27 cellular contexts compared by ENCODE assay signal in the genomic region with DNA sequence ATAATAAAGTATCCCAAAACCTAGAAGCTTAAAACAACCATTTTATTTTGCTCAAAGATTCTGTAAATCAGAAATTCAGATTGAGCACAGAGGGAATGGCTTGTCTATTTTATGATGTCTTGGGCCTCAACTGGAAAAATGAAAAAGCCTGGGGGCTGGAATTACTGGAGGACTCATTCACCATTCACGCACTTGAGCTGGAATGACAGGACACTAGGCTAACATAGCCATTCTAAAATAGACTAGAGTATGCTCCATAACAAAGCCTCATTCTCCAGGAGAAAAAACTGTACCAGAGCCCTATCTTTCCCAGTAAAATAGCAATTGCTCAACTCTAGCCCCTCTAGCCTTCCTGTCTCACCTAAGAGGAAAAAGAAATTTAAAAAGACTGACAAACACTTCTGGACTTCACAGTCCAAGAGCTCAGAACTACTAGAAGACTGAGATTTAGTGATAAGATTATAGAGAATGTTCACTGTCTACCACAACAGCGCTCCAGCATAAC.
A peak's percentile ranks its signal among the peaks of the same experiment; 100 is the strongest.
DNase-seq lines count a peak whose midpoint lies in the region; ATAC-seq, FAIRE-seq and TF ChIP-seq lines count a peak whose summit lies in the region.
"Had no signal": no experiment of that assay in that cellular context is flagged by ENCODE, and none has a peak within 500 bp of the region (broad histone marks: within the 10 kb centered on the region; RNA-seq: fewer than 3 reads in every experiment).

No MANE protein-coding gene starts in this region.

- H2AFZ ChIP-seq in smooth muscle cell (ENCODE audit: low read depth): no peak overlapping the region

- H3K36me3 Mint-ChIP-seq in neural crest cell (ENCODE audit: low read depth): peaks cover 7% of the 10 kb centered on the region
- H3K36me3 Mint-ChIP-seq: CD14-positive monocyte; CD4-positive, alpha-beta memory T cell; CD4-positive, CD25-positive, alpha-beta regulatory T cell; CD8-positive, alpha-beta memory T cell had no signal

- TF ChIP-seq CTCF in neural crest cell (conservative IDR thresholded peaks at IDR 0.05) (no peak), smooth muscle cell (IDR thresholded peaks at IDR 0.05; ENCODE audit: borderline replicate concordance, insufficient read depth, poor library complexity, severe bottlenecking) (no peak)

- no peaks in the 10 kb centered on the region for H3F3A ChIP-seq in smooth muscle cell (ENCODE audit: low read depth)

- H3K27ac ChIP-seq in smooth muscle cell (ENCODE audit: low read depth): peak overlapping the region; percentile 16
- H3K27ac ChIP-seq: BLaER1 had no signal

- TF ChIP-seq POLR2A in H54 (IDR thresholded peaks at IDR 0.05; ENCODE audit: low read depth, low read length) (no peak), GM18505 (IDR thresholded peaks at IDR 0.05; ENCODE audit: borderline replicate concordance, extremely low read depth, insufficient read depth, insufficient read length) (no peak)

- H3K4me3 Mint-ChIP-seq in neural crest cell: no peak overlapping the region
- H3K4me3 Mint-ChIP-seq: CD14-positive monocyte; CD4-positive, alpha-beta memory T cell; CD4-positive, CD25-positive, alpha-beta regulatory T cell; CD8-positive, alpha-beta memory T cell had no signal

- ATAC-seq in GM18505 (IDR thresholded peaks at IDR 0.05; ENCODE audit: unreplicated experiment): no peak

- peak overlapping the region; percentile 46 for H3K27ac Mint-ChIP-seq in neural crest cell (ENCODE audit: unreplicated experiment)
- H3K27ac Mint-ChIP-seq: CD14-positive monocyte; CD4-positive, alpha-beta memory T cell; CD4-positive, CD25-positive, alpha-beta regulatory T cell had no signal

- FAIRE-seq in H54 (lab: Jason Lieb, UNC): no peak
- FAIRE-seq: A204.1, D721Med, GM12891, GM18507 had no signal

- 62% methylated on average over 2 of the region's 2 CpGs for WGBS in smooth muscle cell (ENCODE audit: low lambda C conversion rate)

- no peak overlapping the region for H3K4me2 ChIP-seq in smooth muscle cell
- H3K4me2 ChIP-seq: BLaER1 had no signal

- H3K4me1 ChIP-seq in smooth muscle cell (ENCODE audit: low read depth): no peaks in the 10 kb centered on the region
- H3K4me1 ChIP-seq: BE2C, BLaER1, Caco-2 had no signal

- H3K4me1 Mint-ChIP-seq in neural crest cell: peaks cover 53% of the 10 kb centered on the region
- H3K4me1 Mint-ChIP-seq: CD14-positive monocyte; CD4-positive, alpha-beta memory T cell; CD4-positive, CD25-positive, alpha-beta regulatory T cell; CD8-positive, alpha-beta memory T cell had no signal

- DNase-seq in RPMI7951 (ENCODE audit: low read depth) (peak; percentile 42), epidermal melanocyte (ENCODE audit: insufficient read length, low spot score) (peak; percentile 32), neural crest cell (ENCODE audit: low read depth, low spot score) (no peak), smooth muscle cell (lab: John Stamatoyannopoulos, UW; ENCODE audit: unreplicated experiment) (no peak), ecto neural progenitor cell (ENCODE audit: low spot score) (no peak), H54 (ENCODE audit: insufficient read length, low spot score) (no peak), DMS53 treated with DMSO at 0.1 percent for 48 hours (lab: John Stamatoyannopoulos, UW; ENCODE audit: unreplicated experiment) (no peak)
- DNase-seq: 8988T; ACHN; BE2C; C1 segment of cervical spinal cord; Caco-2; Calu3; CD4-positive, alpha-beta memory T cell; CD4-positive, CD25-positive, alpha-beta regulatory T cell; CD8-positive, alpha-beta memory T cell; DMS79; DND-41; EL; GDM1 had no signal

- no peak overlapping the region for H3K4me3 ChIP-seq in smooth muscle cell
- H3K4me3 ChIP-seq: BLaER1 had no signal

- no peaks in the 10 kb centered on the region for H3K9me3 ChIP-seq in smooth muscle cell (replicated peaks; ENCODE audit: low read depth)
- H3K9me3 ChIP-seq: BE2C, BLaER1, Caco-2 had no signal

- no peaks in the 10 kb centered on the region for H4K20me1 ChIP-seq in smooth muscle cell (ENCODE audit: low read depth)
- H4K20me1 ChIP-seq: BLaER1 had no signal

- H3K79me2 ChIP-seq in smooth muscle cell (ENCODE audit: low read depth): no peaks in the 10 kb centered on the region

- H3K27me3 Mint-ChIP-seq in neural crest cell (ENCODE audit: low read depth): no peaks in the 10 kb centered on the region
- H3K27me3 Mint-ChIP-seq: CD4-positive, alpha-beta memory T cell; CD4-positive, CD25-positive, alpha-beta regulatory T cell; CD8-positive, alpha-beta memory T cell had no signal

- H3K9me3 Mint-ChIP-seq in neural crest cell: peaks cover 14% of the 10 kb centered on the region

- no peaks in the 10 kb centered on the region for H3K27me3 ChIP-seq in smooth muscle cell (ENCODE audit: low read depth)
- H3K27me3 ChIP-seq: BE2C, BLaER1 had no signal

- H3K9ac ChIP-seq in smooth muscle cell (ENCODE audit: low read depth): no peak overlapping the region
- H3K9ac ChIP-seq: BLaER1 had no signal

- no peaks in the 10 kb centered on the region for H3K36me3 ChIP-seq in smooth muscle cell (ENCODE audit: low read depth)
- H3K36me3 ChIP-seq: BE2C, BLaER1 had no signal

Comparison
In these comparisons a context has a peak if more than half of its experiments do, and no peak if none do; other contexts are left out.
1. DNase-seq: peak in RPMI7951 (single experiment) and epidermal melanocyte (single experiment); none in neural crest cell (single experiment), smooth muscle cell (single experiment), ecto neural progenitor cell (single experiment), H54 (single experiment) and DMS53 treated with DMSO at 0.1 percent for 48 hours (single experiment).